Comparison of ENCODE assay signal across 8 cellular contexts in the genomic region with DNA sequence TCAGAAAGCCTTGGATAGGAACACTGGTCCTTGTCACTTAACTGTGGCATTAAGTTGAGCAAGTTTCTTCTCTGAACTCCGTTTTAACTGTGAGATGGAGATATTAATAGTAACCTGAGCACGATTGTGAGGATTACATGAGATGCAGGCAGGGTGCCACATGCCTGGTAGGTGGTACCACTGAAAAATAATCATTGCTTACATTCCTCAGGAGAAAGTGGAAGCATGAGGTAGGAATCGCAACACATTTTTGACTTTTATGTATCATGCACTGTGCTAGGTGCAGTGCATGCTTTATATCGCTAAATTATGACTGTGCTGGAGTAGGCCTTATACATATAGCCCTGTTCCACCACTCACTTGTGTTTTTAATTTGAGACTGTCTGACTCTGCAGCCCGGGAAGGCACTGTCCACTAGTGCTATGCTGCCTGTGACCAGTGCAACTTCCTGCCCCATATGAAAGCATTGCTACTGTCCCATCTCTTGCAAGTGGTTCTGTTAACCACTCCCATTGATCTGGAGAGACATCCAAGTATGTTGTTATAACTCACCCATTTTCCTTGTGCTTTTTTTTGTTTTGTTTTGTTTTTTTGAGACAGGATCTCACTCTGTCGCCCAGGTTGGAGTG. TPM values are rescaled to one million over a fixed set of nuclear protein-coding genes. Genes with fewer than 3 reads are reported as not detected.
DNase-seq lines count a peak whose midpoint lies in the region; ATAC-seq, FAIRE-seq and TF ChIP-seq lines count a peak whose summit lies in the region.

No MANE protein-coding gene starts in this region.

- TF ChIP-seq CTCF in GM12875 (IDR thresholded peaks at IDR 0.05; ENCODE audit: borderline replicate concordance, insufficient read depth, low read depth, low read length) (no peak), VCaP (conservative IDR thresholded peaks at IDR 0.05) (no peak), gastroesophageal sphincter (IDR thresholded peaks at IDR 0.05) (no peak), gastrocnemius medialis (IDR thresholded peaks at IDR 0.05 in 4 of 5, conservative IDR thresholded peaks at IDR 0.05 in 1 of 5) (no peak)

- no peak for TF ChIP-seq EP300 in gastroesophageal sphincter (IDR thresholded peaks at IDR 0.05)

- H3K4me3 ChIP-seq in GM12875 (ENCODE audit: low read depth, low read length) (peak overlapping the region; percentile 78), gastroesophageal sphincter (peak overlapping the region; percentile 78 to 97), gastrocnemius medialis (peak overlapping the region; percentile 84 to 96 (median 88))

- no peak for ATAC-seq in gastroesophageal sphincter
- peak; percentile 35 to 49 for ATAC-seq in gastrocnemius medialis
- no peak for ATAC-seq in GM21619 (IDR thresholded peaks at IDR 0.05; ENCODE audit: unreplicated experiment)

- intact Hi-C loops in gastrocnemius medialis (cut with DNase I; ENCODE audit: low total_unique reads) = loop anchor here (5.0 kb wide), 2 partner anchors 69 to 114 kb away; a partner anchor contains a TSS

- H3K4me1 ChIP-seq in gastroesophageal sphincter (peaks cover 2 to 37% (median 16%) of the 10 kb centered on the region in 3 donors), gastrocnemius medialis (peaks cover 53 to 57% of the 10 kb centered on the region in 2 donors)

- 6 to 40% methylated on average over 3 to 6 of the region's 6 CpGs for WGBS in gastroesophageal sphincter (ENCODE audit: low coverage in 1 of 2), 2 donors

- H3K9me3 ChIP-seq in gastroesophageal sphincter = no peaks in the 10 kb centered on the region
- H3K9me3 ChIP-seq in gastrocnemius medialis = no peaks in the 10 kb centered on the region

- H3K36me3 ChIP-seq in gastroesophageal sphincter (peaks cover 0 to 34% of the 10 kb centered on the region in 2 donors), gastrocnemius medialis (peaks cover 0 to 25% of the 10 kb centered on the region in 2 donors)

- peak overlapping the region; percentile 88 for H3K27ac ChIP-seq in VCaP
- H3K27ac ChIP-seq in gastroesophageal sphincter = peak overlapping the region; percentile 89 to 92 (median 90)
- peak overlapping the region; percentile 94 to 95 (median 95) for H3K27ac ChIP-seq in gastrocnemius medialis

- in situ Hi-C loops in gastrocnemius medialis (cut with MboI; ENCODE audit: low sequenced_read_pairs in 4 of 4) = loop anchor here in 1 of 4 donors (10.0 kb wide), 1 partner anchor 237 kb away; no protein-coding TSS in a partner anchor

- DNase-seq in gastrocnemius medialis = peak in 1 of 2 donors; percentile 57
- no peak for DNase-seq in erythroblast (lab: John Stamatoyannopoulos, UW)
- DNase-seq in frontal cortex (ENCODE audit: low spot score in 2 of 2) = no peak
- DNase-seq in GM19239 (ENCODE audit: insufficient read length, low spot score) = no peak

- no peak for TF ChIP-seq POLR2A in gastroesophageal sphincter (IDR thresholded peaks at IDR 0.05)
- peak; percentile 5 to 32 for TF ChIP-seq POLR2A in gastrocnemius medialis (IDR thresholded peaks at IDR 0.05)
- no peak for TF ChIP-seq POLR2A in erythroblast (IDR thresholded peaks at IDR 0.05; ENCODE audit: low read length)

- FAIRE-seq in frontal cortex (lab: Jason Lieb, UNC) = no peak
- no peak for FAIRE-seq in GM19239 (lab: Jason Lieb, UNC)

- H3K27me3 ChIP-seq in gastroesophageal sphincter = no peaks in the 10 kb centered on the region
- H3K27me3 ChIP-seq in gastrocnemius medialis = no peaks in the 10 kb centered on the region

RNA-seq across cellular contexts. Expression of a gene that starts 1.0 kb away (rescaled TPM):
- 10 to 100 TPM; 54.3 to 78.6 (median 64.9) TPM for total RNA-seq in gastroesophageal sphincter
- 100 to 1,000 TPM; 119 to 261 (median 179) TPM for total RNA-seq in gastrocnemius medialis
- total RNA-seq in frontal cortex = 47.3 TPM

RNA-seq across cellular contexts. Expression of a gene that starts 1.4 kb away (rescaled TPM):
- 10 to 100 TPM; 10.6 to 26.5 (median 17.1) TPM for total RNA-seq in gastroesophageal sphincter
- 10 to 100 TPM; 23.8 to 38.6 (median 33.8) TPM for total RNA-seq in gastrocnemius medialis
- 13.9 TPM for total RNA-seq in frontal cortex

RNA-seq across cellular contexts. Expression of a gene that starts 48.4 kb away (rescaled TPM):
- total RNA-seq in gastroesophageal sphincter (under 1 TPM in 3 of 4 donors, not detected in 1; 0.27 to 0.62 (median 0.32) TPM), gastrocnemius medialis (not detected), frontal cortex (1.6 TPM)

Comparison
In these comparisons a context has a peak if more than half of its experiments do, and no peak if none do; other contexts are left out.
1. ATAC-seq: peak in gastrocnemius medialis (2 of 2); none in gastroesophageal sphincter (single experiment) and GM21619 (single experiment).
2. POLR2A ChIP-seq: peak in gastrocnemius medialis (2 of 2); none in gastroesophageal sphincter (0 of 2) and erythroblast (single experiment).
3. Peak in every context shown above with its lines, with median percentiles within 50 percentile points of each other: H3K4me3 ChIP-seq and H3K27ac ChIP-seq.